26 cellular contexts compared by ENCODE assay signal in genomic region chr11:123575441-123575840, GRCh38.
"Had no signal": no experiment of that assay in that cellular context is flagged by ENCODE, and none has a peak within 500 bp of the region (broad histone marks: within the 10 kb centered on the region; RNA-seq: fewer than 3 reads in every experiment).

No MANE protein-coding gene starts in this region.

- DNase-seq: activated CD4-positive, alpha-beta memory T cell treated with anti-CD3 and anti-CD28 coated beads for 36 hours; activated CD4-positive, alpha-beta T cell treated with anti-CD3 and anti-CD28 coated beads for 36 hours; activated CD4-positive, alpha-beta T cell treated with anti-CD3 and anti-CD28 coated beads, Interleukin-2, amount 10 ng/mL, durations not matched to agents 24 days and 14 days; activated CD4-positive, CD25-positive, alpha-beta regulatory T cell; activated CD4-positive, CD25-positive, alpha-beta regulatory T cell treated with anti-CD3 and anti-CD28 coated beads, Interleukin-2, amount 50 U/mL, for 72 hours; activated CD8-positive, alpha-beta memory T cell treated with anti-CD3 and anti-CD28 coated beads, Interleukin-2, amount 50 U/mL, for 48 hours; activated gamma-delta T cell; activated naive CD4-positive, alpha-beta T cell treated with anti-CD3 and anti-CD28 coated beads, Interleukin-2, amount 50 U/mL, for 16 hours; activated naive CD4-positive, alpha-beta T cell treated with Interleukin-2 at 50 U/mL for 16 hours; activated T-cell treated with anti-CD3 and anti-CD28 coated beads for 4 hours; activated T-cell treated with anti-CD3 and anti-CD28 coated beads, Interleukin-2, amount 50 U/mL, for 24 hours; activated T-cell treated with anti-CD3 and anti-CD28 coated beads, Interleukin-2, amount 50 U/mL, for 72 hours; amniotic stem cell; anterior cingulate cortex; brain microvascular endothelial cell; cortex of kidney; dermis blood vessel endothelial cell; effector CD4-positive, alpha-beta T cell; effector memory CD8-positive, alpha-beta T cell; erythroblast; foreskin keratinocyte; gastrocnemius medialis; glutamatergic neuron; heart left ventricle; T-helper 2 cell had no signal

- H3K27ac ChIP-seq: brain microvascular endothelial cell, esophagus muscularis mucosa, foreskin keratinocyte, gastrocnemius medialis, heart left ventricle had no signal

- H3K9me3 ChIP-seq: esophagus muscularis mucosa, gastrocnemius medialis, heart left ventricle had no signal

- H3K4me3 ChIP-seq: esophagus muscularis mucosa, gastrocnemius medialis, heart left ventricle had no signal

- ATAC-seq: activated CD4-positive, alpha-beta T cell treated with anti-CD3 and anti-CD28 coated beads for 36 hours; effector memory CD8-positive, alpha-beta T cell; foreskin keratinocyte; gastrocnemius medialis; heart left ventricle had no signal

- H3K36me3 ChIP-seq: brain microvascular endothelial cell, esophagus muscularis mucosa, gastrocnemius medialis, heart left ventricle had no signal

- H3K4me1 ChIP-seq: foreskin keratinocyte, gastrocnemius medialis had no signal

- H3K27me3 ChIP-seq: brain microvascular endothelial cell, gastrocnemius medialis, heart left ventricle had no signal
